Comparison of ENCODE assay signal across 2 cellular contexts in the genomic region with DNA sequence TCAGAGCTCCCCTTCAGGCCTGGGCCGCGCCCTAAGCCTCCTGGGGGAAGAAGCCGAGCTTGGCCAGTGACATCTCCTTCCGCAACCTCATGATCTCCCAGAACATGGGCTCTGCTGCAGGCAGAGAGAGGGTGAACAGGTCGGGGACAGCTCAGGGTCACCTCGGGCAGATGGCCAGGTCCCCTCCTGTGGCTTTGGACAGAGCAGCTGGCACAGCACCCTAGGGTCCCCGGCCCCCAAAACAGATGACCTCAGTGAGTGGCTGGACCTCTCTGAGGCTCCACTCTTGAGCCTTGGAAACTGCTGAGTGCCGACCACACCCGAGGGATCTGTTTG.
A peak's percentile ranks its signal among the peaks of the same experiment; 100 is the strongest.
TF ChIP-seq lines count a peak whose summit lies in the region.

No MANE protein-coding gene starts in this region.

TF ChIP-seq in IMR-90, 13 proteins besides CTCF, POLR2A, EP300 and RAD21:
- TF ChIP-seq NFE2L2 (IDR thresholded peaks at IDR 0.05; ENCODE audit: low read depth, low read length) = no peak
- no peak for TF ChIP-seq FOS (IDR thresholded peaks at IDR 0.05; ENCODE audit: low read depth, low read length)
- no peak for TF ChIP-seq ELK1 (IDR thresholded peaks at IDR 0.05; ENCODE audit: borderline replicate concordance, low read depth, low read length)
- no peak for TF ChIP-seq MAZ (IDR thresholded peaks at IDR 0.05; ENCODE audit: borderline replicate concordance, low read depth, low read length)
- TF ChIP-seq MXI1 (IDR thresholded peaks at IDR 0.05; ENCODE audit: borderline replicate concordance, low read depth, low read length) = no peak
- TF ChIP-seq CEBPB (IDR thresholded peaks at IDR 0.05; ENCODE audit: low read depth, low read length) = no peak
- TF ChIP-seq CHD1 (IDR thresholded peaks at IDR 0.05; ENCODE audit: low read depth, low read length) = no peak
TF ChIP-seq in IMR-90: peak in this region for 0.

TF ChIP-seq in K562, 482 proteins besides CTCF, POLR2A, EP300 and RAD21:
- no peak for TF ChIP-seq ZMIZ1 (IDR thresholded peaks at IDR 0.05; ENCODE audit: low read depth in 2 of 2, low read length in 2 of 2)
- TF ChIP-seq NKRF (IDR thresholded peaks at IDR 0.05; ENCODE audit: borderline replicate concordance) = no peak
- no peak for TF ChIP-seq LCOR (CRISPR knock-in tag; IDR thresholded peaks at IDR 0.05)
- TF ChIP-seq, protein P1, sequence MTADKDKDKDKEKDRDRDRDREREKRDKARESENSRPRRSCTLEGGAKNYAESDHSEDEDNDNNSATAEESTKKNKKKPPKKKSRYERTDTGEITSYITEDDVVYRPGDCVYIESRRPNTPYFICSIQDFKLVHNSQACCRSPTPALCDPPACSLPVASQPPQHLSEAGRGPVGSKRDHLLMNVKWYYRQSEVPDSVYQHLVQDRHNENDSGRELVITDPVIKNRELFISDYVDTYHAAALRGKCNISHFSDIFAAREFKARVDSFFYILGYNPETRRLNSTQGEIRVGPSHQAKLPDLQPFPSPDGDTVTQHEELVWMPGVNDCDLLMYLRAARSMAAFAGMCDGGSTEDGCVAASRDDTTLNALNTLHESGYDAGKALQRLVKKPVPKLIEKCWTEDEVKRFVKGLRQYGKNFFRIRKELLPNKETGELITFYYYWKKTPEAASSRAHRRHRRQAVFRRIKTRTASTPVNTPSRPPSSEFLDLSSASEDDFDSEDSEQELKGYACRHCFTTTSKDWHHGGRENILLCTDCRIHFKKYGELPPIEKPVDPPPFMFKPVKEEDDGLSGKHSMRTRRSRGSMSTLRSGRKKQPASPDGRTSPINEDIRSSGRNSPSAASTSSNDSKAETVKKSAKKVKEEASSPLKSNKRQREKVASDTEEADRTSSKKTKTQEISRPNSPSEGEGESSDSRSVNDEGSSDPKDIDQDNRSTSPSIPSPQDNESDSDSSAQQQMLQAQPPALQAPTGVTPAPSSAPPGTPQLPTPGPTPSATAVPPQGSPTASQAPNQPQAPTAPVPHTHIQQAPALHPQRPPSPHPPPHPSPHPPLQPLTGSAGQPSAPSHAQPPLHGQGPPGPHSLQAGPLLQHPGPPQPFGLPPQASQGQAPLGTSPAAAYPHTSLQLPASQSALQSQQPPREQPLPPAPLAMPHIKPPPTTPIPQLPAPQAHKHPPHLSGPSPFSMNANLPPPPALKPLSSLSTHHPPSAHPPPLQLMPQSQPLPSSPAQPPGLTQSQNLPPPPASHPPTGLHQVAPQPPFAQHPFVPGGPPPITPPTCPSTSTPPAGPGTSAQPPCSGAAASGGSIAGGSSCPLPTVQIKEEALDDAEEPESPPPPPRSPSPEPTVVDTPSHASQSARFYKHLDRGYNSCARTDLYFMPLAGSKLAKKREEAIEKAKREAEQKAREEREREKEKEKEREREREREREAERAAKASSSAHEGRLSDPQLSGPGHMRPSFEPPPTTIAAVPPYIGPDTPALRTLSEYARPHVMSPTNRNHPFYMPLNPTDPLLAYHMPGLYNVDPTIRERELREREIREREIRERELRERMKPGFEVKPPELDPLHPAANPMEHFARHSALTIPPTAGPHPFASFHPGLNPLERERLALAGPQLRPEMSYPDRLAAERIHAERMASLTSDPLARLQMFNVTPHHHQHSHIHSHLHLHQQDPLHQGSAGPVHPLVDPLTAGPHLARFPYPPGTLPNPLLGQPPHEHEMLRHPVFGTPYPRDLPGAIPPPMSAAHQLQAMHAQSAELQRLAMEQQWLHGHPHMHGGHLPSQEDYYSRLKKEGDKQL (CRISPR knock-in tag; IDR thresholded peaks at IDR 0.05; ENCODE audit: borderline replicate concordance) = 0 out of 2 replicates have a peak, but pooled peaks have one; percentile 39
TF ChIP-seq in K562: peak in this region for 1.
